Comparison of ENCODE assay signal across 10 cellular contexts in genomic region chr12:46524778-46525177, GRCh38.
DNase-seq lines count a peak whose midpoint lies in the region; ATAC-seq, FAIRE-seq and TF ChIP-seq lines count a peak whose summit lies in the region.
"Had no signal": no experiment of that assay in that cellular context is flagged by ENCODE, and none has a peak within 500 bp of the region (broad histone marks: within the 10 kb centered on the region; RNA-seq: fewer than 3 reads in every experiment).

No MANE protein-coding gene starts in this region.

- TF ChIP-seq CTCF in MM.1S (IDR thresholded peaks at IDR 0.05; ENCODE audit: low read length) = no peak

- peak; percentile 95 for FAIRE-seq in endometrium (lab: Jason Lieb, UNC)

- H2BK5ac ChIP-seq in neuronal stem cell (ENCODE audit: low read length) = no peak overlapping the region

- ATAC-seq in stimulated activated naive CD8-positive, alpha-beta T cell treated with anti-CD3 and anti-CD28 coated beads, Interleukin-15, amount 100 ng/mL, for 72 hours = no peak

- H2BK15ac ChIP-seq in neuronal stem cell (ENCODE audit: low read length) = no peak overlapping the region

- H3K9me3 Mint-ChIP-seq in stimulated activated naive CD8-positive, alpha-beta T cell treated with anti-CD3 and anti-CD28 coated beads, Interleukin-15, amount 100 ng/mL, for 72 hours = no peaks in the 10 kb centered on the region

- no peaks in the 10 kb centered on the region for H4K20me1 ChIP-seq in MM.1S (ENCODE audit: insufficient read depth, low read length)

- H3K27ac Mint-ChIP-seq in stimulated activated naive CD8-positive, alpha-beta T cell treated with anti-CD3 and anti-CD28 coated beads, Interleukin-15, amount 100 ng/mL, for 72 hours = peak overlapping the region in 1 of 2 donors; percentile 97

- no peaks in the 10 kb centered on the region for H3K9me3 ChIP-seq in MM.1S (replicated peaks; ENCODE audit: insufficient read depth, low read length)
- no peaks in the 10 kb centered on the region for H3K9me3 ChIP-seq in muscle layer of duodenum (ENCODE audit: control insufficient read depth in 1 of 2, low read length in 2 of 2)
- no peaks in the 10 kb centered on the region for H3K9me3 ChIP-seq in neuronal stem cell (replicated peaks in 1 of 2; ENCODE audit: control insufficient read depth in 2 of 2, insufficient read depth in 1 of 2, low read depth in 1 of 2, low read length in 2 of 2)
- H3K9me3 ChIP-seq: breast epithelium had no signal

- no peak overlapping the region for H2BK12ac ChIP-seq in neuronal stem cell (ENCODE audit: low read length)

- H3K36me3 ChIP-seq in MM.1S (replicated peaks; ENCODE audit: insufficient read depth, low read length) (no peaks in the 10 kb centered on the region), muscle layer of duodenum (ENCODE audit: control insufficient read depth in 1 of 2, insufficient read depth in 2 of 2, low read length in 2 of 2) (no peaks in the 10 kb centered on the region), neuronal stem cell (replicated peaks in 1 of 2; ENCODE audit: control insufficient read depth in 2 of 2, insufficient read depth in 2 of 2, low read length in 2 of 2) (no peaks in the 10 kb centered on the region)
- H3K36me3 ChIP-seq: breast epithelium had no signal

- no peaks in the 10 kb centered on the region for H3K27me3 Mint-ChIP-seq in stimulated activated naive CD8-positive, alpha-beta T cell treated with anti-CD3 and anti-CD28 coated beads, Interleukin-15, amount 100 ng/mL, for 72 hours

- no peaks in the 10 kb centered on the region for H3K27me3 ChIP-seq in MM.1S (replicated peaks; ENCODE audit: insufficient read depth, low read length)
- H3K27me3 ChIP-seq in muscle layer of duodenum (ENCODE audit: low read depth, low read length) = no peaks in the 10 kb centered on the region
- H3K27me3 ChIP-seq in neuronal stem cell (ENCODE audit: control insufficient read depth in 3 of 3, insufficient read depth in 3 of 3, low read depth in 1 of 3, low read length in 3 of 3) = peaks cover 0 to 7% (median 0%) of the 10 kb centered on the region in 3 experiments
- H3K27me3 ChIP-seq: breast epithelium had no signal

- H3K79me1 ChIP-seq in neuronal stem cell (ENCODE audit: low read depth, low read length) = no peaks in the 10 kb centered on the region

- no peak for TF ChIP-seq POLR2A in erythroblast (IDR thresholded peaks at IDR 0.05; ENCODE audit: low read length)

- H3K79me2 ChIP-seq in MM.1S (ENCODE audit: low read length) = no peaks in the 10 kb centered on the region

- peak overlapping the region in 1 of 2 donors; percentile 82 for H3K4me3 Mint-ChIP-seq in stimulated activated naive CD8-positive, alpha-beta T cell treated with anti-CD3 and anti-CD28 coated beads, Interleukin-15, amount 100 ng/mL, for 72 hours

- WGBS in neuronal stem cell (ENCODE audit: extremely low coverage in 2 of 2, insufficient read length in 2 of 2, insufficient replicate concordance in 1 of 2), 2 donors = no CpG with 5 or more reads among the region's 2 CpGs

- H3K4me2 ChIP-seq in MM.1S (ENCODE audit: low read depth, low read length) (peak overlapping the region; percentile 64; the same call in 1 of the 2 replicates), neuronal stem cell (ENCODE audit: insufficient read depth, low read length, poor library complexity, severe bottlenecking) (no peak overlapping the region)

- H2BK120ac ChIP-seq in neuronal stem cell (ENCODE audit: low read depth, low read length) = no peak overlapping the region

- peaks cover 57% of the 10 kb centered on the region for H3K4me1 Mint-ChIP-seq in stimulated activated naive CD8-positive, alpha-beta T cell treated with anti-CD3 and anti-CD28 coated beads, Interleukin-15, amount 100 ng/mL, for 72 hours

- no peak overlapping the region for H3K4ac ChIP-seq in neuronal stem cell (ENCODE audit: low read length)

- peak; percentile 74 for DNase-seq in AG08395 (ENCODE audit: low spot score)
- no peak for DNase-seq in MM.1S
- DNase-seq in stimulated activated naive CD8-positive, alpha-beta T cell treated with anti-CD3 and anti-CD28 coated beads, Interleukin-15, amount 100 ng/mL, for 72 hours = no peak
- DNase-seq in SHP77 (lab: John Stamatoyannopoulos, UW) = no peak
- DNase-seq in neuronal stem cell (ENCODE audit: low spot score) = no peak
- no peak for DNase-seq in erythroblast (lab: John Stamatoyannopoulos, UW)
- DNase-seq: posterior cingulate gyrus had no signal

- no peak overlapping the region for H3K18ac ChIP-seq in neuronal stem cell (ENCODE audit: low read length)

- peaks cover 20% of the 10 kb centered on the region for H3F3A ChIP-seq in MM.1S (ENCODE audit: insufficient read depth, low read length)

- H3K4me3 ChIP-seq in MM.1S (ENCODE audit: low read length) = no peak overlapping the region
- H3K4me3 ChIP-seq in muscle layer of duodenum (ENCODE audit: low read depth in 1 of 2, low read length in 2 of 2) = no peak overlapping the region
- no peak overlapping the region for H3K4me3 ChIP-seq in neuronal stem cell (ENCODE audit: low read length in 2 of 2)
- H3K4me3 ChIP-seq: breast epithelium had no signal

- no peak overlapping the region for H4K91ac ChIP-seq in neuronal stem cell (ENCODE audit: low read depth, low read length, poor library complexity)

- H3K9ac ChIP-seq in MM.1S (ENCODE audit: low read length) (peak overlapping the region; percentile 45; the same call in 1 of the 2 replicates), neuronal stem cell (ENCODE audit: low read depth, low read length, poor library complexity) (no peak overlapping the region)

- no peak overlapping the region for H4K8ac ChIP-seq in neuronal stem cell (ENCODE audit: low read depth, low read length)

- no peak overlapping the region for H2AFZ ChIP-seq in MM.1S (ENCODE audit: low read length)
- no peak overlapping the region for H2AFZ ChIP-seq in neuronal stem cell (ENCODE audit: low read length)

- H3K9me2 ChIP-seq in MM.1S (replicated peaks; ENCODE audit: insufficient read depth, low read length) = no peaks in the 10 kb centered on the region

- H3K14ac ChIP-seq in neuronal stem cell (ENCODE audit: low read length) = no peak overlapping the region

- H3K23ac ChIP-seq in neuronal stem cell (ENCODE audit: low read depth, low read length, poor library complexity) = no peak overlapping the region

- H3K4me1 ChIP-seq in MM.1S (ENCODE audit: low read length) (peaks cover 53% of the 10 kb centered on the region), muscle layer of duodenum (ENCODE audit: control insufficient read depth in 1 of 2, insufficient read depth in 2 of 2, low read length in 2 of 2) (peaks cover 7 to 19% of the 10 kb centered on the region in 2 donors), neuronal stem cell (ENCODE audit: control insufficient read depth in 2 of 2, insufficient read depth in 1 of 2, low read depth in 1 of 2, low read length in 2 of 2) (peaks cover 0 to 2% of the 10 kb centered on the region in 2 donors)
- H3K4me1 ChIP-seq: breast epithelium had no signal

- no peak overlapping the region for H2AK5ac ChIP-seq in neuronal stem cell (ENCODE audit: low read depth, low read length)

- H3K27ac ChIP-seq in MM.1S (ENCODE audit: low read length) (peak overlapping the region; percentile 81; the same call in 1 of the 2 replicates), muscle layer of duodenum (ENCODE audit: low read length) (peak overlapping the region; percentile 72), neuronal stem cell (replicated peaks; ENCODE audit: low read length) (no peak overlapping the region)
